13 cellular contexts compared by ENCODE assay signal in the genomic region with DNA sequence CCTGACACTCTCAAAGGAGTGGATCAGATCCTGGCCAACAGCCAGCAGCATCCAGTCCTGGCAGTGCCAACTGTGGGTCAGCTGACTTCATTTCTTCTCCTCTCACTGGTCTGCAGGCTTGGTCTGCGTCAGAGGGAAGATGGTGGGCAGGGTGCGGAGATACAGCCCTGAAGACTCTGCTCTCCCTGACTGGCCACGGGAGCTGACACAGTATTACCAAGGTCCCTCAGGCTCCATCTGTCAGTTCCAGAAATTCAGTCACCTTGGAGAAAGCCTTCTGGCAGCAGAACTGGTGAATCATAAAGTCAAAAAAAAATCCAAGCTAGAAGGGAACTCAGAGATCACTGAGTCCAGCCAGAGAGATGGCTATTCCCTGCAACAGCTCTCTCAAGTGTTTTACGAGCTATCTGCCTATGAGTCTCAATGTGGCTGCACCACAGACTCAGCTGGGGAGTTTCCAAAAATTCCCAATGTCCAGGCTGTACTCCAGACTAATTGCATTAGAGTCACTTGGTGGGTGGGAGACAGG. TPM values are rescaled to one million over a fixed set of nuclear protein-coding genes. Genes with fewer than 3 reads are reported as not detected.
A peak's percentile ranks its signal among the peaks of the same experiment; 100 is the strongest.
DNase-seq lines count a peak whose midpoint lies in the region; ATAC-seq and TF ChIP-seq lines count a peak whose summit lies in the region.
"Had no signal": no experiment of that assay in that cellular context is flagged by ENCODE, and none has a peak within 500 bp of the region (broad histone marks: within the 10 kb centered on the region; RNA-seq: fewer than 3 reads in every experiment).

No MANE protein-coding gene starts in this region.

- POLR2A ChIA-PET in activated CD4-positive, alpha-beta memory T cell treated with anti-CD3 and anti-CD28 coated beads for 36 hours (lab: Charles Lee): no interaction called here

- intact Hi-C loops in activated CD4-positive, alpha-beta memory T cell treated with anti-CD3 and anti-CD28 coated beads for 36 hours (cut with micrococcal nuclease): no loop called here

- no peak for TF ChIP-seq CTCF in glutamatergic neuron (IDR thresholded peaks at IDR 0.05; ENCODE audit: partially characterized antibody, unreplicated experiment)

- H3K27me3 Mint-ChIP-seq in activated CD4-positive, alpha-beta memory T cell treated with anti-CD3 and anti-CD28 coated beads for 36 hours: peaks cover 2% of the 10 kb centered on the region
- H3K27me3 Mint-ChIP-seq in glutamatergic neuron (ENCODE audit: unreplicated experiment): peaks cover 5% of the 10 kb centered on the region
- H3K27me3 Mint-ChIP-seq: stimulated activated naive CD8-positive, alpha-beta T cell treated with anti-CD3 and anti-CD28 coated beads, Interleukin-15, amount 100 ng/mL, for 72 hours had no signal

- peaks cover 2% of the 10 kb centered on the region for H3K4me1 Mint-ChIP-seq in activated CD4-positive, alpha-beta memory T cell treated with anti-CD3 and anti-CD28 coated beads for 36 hours (ENCODE audit: low read depth)
- H3K4me1 Mint-ChIP-seq in glutamatergic neuron (ENCODE audit: low read depth, unreplicated experiment): peaks cover 25% of the 10 kb centered on the region

- H3K9me3 Mint-ChIP-seq in activated CD4-positive, alpha-beta memory T cell treated with anti-CD3 and anti-CD28 coated beads for 36 hours: no peaks in the 10 kb centered on the region
- H3K9me3 Mint-ChIP-seq in glutamatergic neuron (ENCODE audit: unreplicated experiment): no peaks in the 10 kb centered on the region
- H3K9me3 Mint-ChIP-seq: stimulated activated naive CD8-positive, alpha-beta T cell treated with anti-CD3 and anti-CD28 coated beads, Interleukin-15, amount 100 ng/mL, for 72 hours had no signal

- H3K27ac Mint-ChIP-seq in activated CD4-positive, alpha-beta memory T cell treated with anti-CD3 and anti-CD28 coated beads for 36 hours: no peak overlapping the region
- no peak overlapping the region for H3K27ac Mint-ChIP-seq in glutamatergic neuron (ENCODE audit: unreplicated experiment)
- H3K27ac Mint-ChIP-seq: stimulated activated naive CD8-positive, alpha-beta T cell treated with anti-CD3 and anti-CD28 coated beads, Interleukin-15, amount 100 ng/mL, for 72 hours had no signal

- H3K36me3 Mint-ChIP-seq in activated CD4-positive, alpha-beta memory T cell treated with anti-CD3 and anti-CD28 coated beads for 36 hours: no peaks in the 10 kb centered on the region
- no peaks in the 10 kb centered on the region for H3K36me3 Mint-ChIP-seq in glutamatergic neuron (ENCODE audit: unreplicated experiment)

- H3K4me3 Mint-ChIP-seq in activated CD4-positive, alpha-beta memory T cell treated with anti-CD3 and anti-CD28 coated beads for 36 hours: no peak overlapping the region
- H3K4me3 Mint-ChIP-seq in glutamatergic neuron (ENCODE audit: unreplicated experiment): no peak overlapping the region
- H3K4me3 Mint-ChIP-seq: stimulated activated naive CD8-positive, alpha-beta T cell treated with anti-CD3 and anti-CD28 coated beads, Interleukin-15, amount 100 ng/mL, for 72 hours had no signal

- CTCF ChIA-PET in activated CD4-positive, alpha-beta memory T cell treated with anti-CD3 and anti-CD28 coated beads for 36 hours (lab: Charles Lee): interaction anchor here (0.8 to 9.3 kb wide), 5 partner anchors 17 to 321 kb away, joined by 3 to 104 read pairs (median 8); no protein-coding TSS in a partner anchor

- DNase-seq in Daoy (ENCODE audit: low read depth) (peak; percentile 50), LoVo (ENCODE audit: low spot score) (peak; percentile 47), cerebellar nuclear complex (lab: John Stamatoyannopoulos, UW) (peak; percentile 39 to 64), pons (ENCODE audit: low spot score) (peak; percentile 15), islet precursor cell (no peak), glutamatergic neuron (no peak)
- DNase-seq in activated CD4-positive, alpha-beta memory T cell treated with anti-CD3 and anti-CD28 coated beads for 36 hours: no peak
- DNase-seq: activated T-cell treated with anti-CD3 and anti-CD28 coated beads for 4 hours; anterior cingulate cortex; KBM-7; stimulated activated CD4-positive, alpha-beta T cell treated with anti-CD3 and anti-CD28 coated beads, Interleukin-2, amount 100 ng/mL, for 24 hours; stimulated activated naive CD8-positive, alpha-beta T cell treated with anti-CD3 and anti-CD28 coated beads, Interleukin-15, amount 100 ng/mL, for 72 hours had no signal

- no peak for ATAC-seq in HG03521 (IDR thresholded peaks at IDR 0.05; ENCODE audit: unreplicated experiment)
- ATAC-seq: stimulated activated naive CD8-positive, alpha-beta T cell treated with anti-CD3 and anti-CD28 coated beads, Interleukin-15, amount 100 ng/mL, for 72 hours had no signal

RNA-seq across cellular contexts. Expression of a gene that starts 27.9 kb away (rescaled TPM):
- total RNA-seq in Daoy (2014; rRNA removed; shearing (Covaris generic)): 2.8 and 3.0 TPM in 2 replicates
- total RNA-seq in activated CD4-positive, alpha-beta memory T cell treated with anti-CD3 and anti-CD28 coated beads for 36 hours: not detected
- 1.0 TPM for total RNA-seq in glutamatergic neuron (ENCODE audit: unreplicated experiment)

RNA-seq across cellular contexts. Expression of a gene that starts 30.1 kb away (rescaled TPM):
- 6.1 and 7.0 TPM in 2 replicates for total RNA-seq in Daoy (2014; rRNA removed; shearing (Covaris generic))
- not detected for total RNA-seq in activated CD4-positive, alpha-beta memory T cell treated with anti-CD3 and anti-CD28 coated beads for 36 hours
- total RNA-seq in glutamatergic neuron (ENCODE audit: unreplicated experiment): 123 TPM

RNA-seq across cellular contexts. Expression of a gene that starts 57.4 kb away (rescaled TPM):
- total RNA-seq in Daoy (2014; rRNA removed; shearing (Covaris generic)): 8.5 and 10.3 TPM in 2 replicates
- total RNA-seq in activated CD4-positive, alpha-beta memory T cell treated with anti-CD3 and anti-CD28 coated beads for 36 hours: 1 to 10 TPM; 1.1 to 1.4 TPM
- 5.1 TPM for total RNA-seq in glutamatergic neuron (ENCODE audit: unreplicated experiment)

Comparison
In these comparisons a context has a peak if more than half of its experiments do, and no peak if none do; other contexts are left out.
1. DNase-seq: peak in Daoy (single experiment), LoVo (single experiment), cerebellar nuclear complex (2 of 2) and pons (single experiment); none in islet precursor cell (single experiment), activated CD4-positive, alpha-beta memory T cell treated with anti-CD3 and anti-CD28 coated beads for 36 hours (single experiment) and glutamatergic neuron (single experiment).
2. RNA of a gene that starts 30.1 kb away (total RNA-seq): 123 TPM in glutamatergic neuron (single experiment); 6.1 to 7.0 TPM in Daoy and not detected in activated CD4-positive, alpha-beta memory T cell treated with anti-CD3 and anti-CD28 coated beads for 36 hours; every median in the first group is over 10 times any median in the second.